Comparison of ENCODE assay signal across 8 cellular contexts in genomic region chr5:77935516-77936364, GRCh38.
DNase-seq lines count a peak whose midpoint lies in the region; ATAC-seq and TF ChIP-seq lines count a peak whose summit lies in the region.

No MANE protein-coding gene starts in this region.

- no peaks in the 10 kb centered on the region for H3K27me3 ChIP-seq in adrenal gland

- H3K9me3 ChIP-seq in adrenal gland (replicated peaks in 1 of 3): no peaks in the 10 kb centered on the region

- H3K4me3 ChIP-seq in adrenal gland: no peak overlapping the region

- peaks cover 1% of the 10 kb centered on the region for H3K36me3 Mint-ChIP-seq in memory B cell

- peaks cover 4% of the 10 kb centered on the region for H3K27me3 Mint-ChIP-seq in memory B cell

- H3K27ac Mint-ChIP-seq in memory B cell: peak overlapping the region; percentile 5

- DNase-seq in SKM-1 treated with dmso at 0.1 percent for 144 hours (lab: John Stamatoyannopoulos, UW; ENCODE audit: unreplicated experiment) (peak; percentile 86), memory B cell (ENCODE audit: low spot score in 2 of 2) (no peak), NCI-H526 treated with DMSO at 0.1 percent for 48 hours (lab: John Stamatoyannopoulos, UW) (no peak), NCI-H510A treated with DMSO at 0.1 percent for 48 hours (lab: John Stamatoyannopoulos, UW) (no peak), NCI-H748 treated with DMSO at 0.1 percent for 48 hours (lab: John Stamatoyannopoulos, UW) (no peak), adrenal gland (no peak)

- H3K4me1 ChIP-seq in adrenal gland (replicated peaks in 1 of 2): no peaks in the 10 kb centered on the region

- 70 to 76% (median 73%) methylated on average over 11 of the region's 11 CpGs for WGBS in adrenal gland, 4 donors

- no peak overlapping the region for H3K27ac ChIP-seq in adrenal gland

- intact Hi-C loops in adrenal gland (cut with DNase I): no loop called here

- no peaks in the 10 kb centered on the region for H3K36me3 ChIP-seq in adrenal gland (replicated peaks in 1 of 2)

- no peak for TF ChIP-seq CTCF in adrenal gland (IDR thresholded peaks at IDR 0.05)

- TF ChIP-seq POLR2A in adrenal gland (IDR thresholded peaks at IDR 0.05): no peak

- peak; percentile 80 for ATAC-seq in GM18867 (IDR thresholded peaks at IDR 0.05; ENCODE audit: unreplicated experiment)
- ATAC-seq in HG03045 (IDR thresholded peaks at IDR 0.05; ENCODE audit: unreplicated experiment): peak; percentile 60
- ATAC-seq in memory B cell (ENCODE audit: low read depth): peak; percentile 75

- peaks cover 17% of the 10 kb centered on the region for H3K4me1 Mint-ChIP-seq in memory B cell

- peaks cover under 1% of the 10 kb centered on the region for H3K9me3 Mint-ChIP-seq in memory B cell

- H3K4me3 Mint-ChIP-seq in memory B cell: no peak overlapping the region
